In genomic region chr22:37561209-37562048, GRCh38 we compare ENCODE assay signal across 8 cellular contexts. TPM values are rescaled to one million over a fixed set of nuclear protein-coding genes. Genes with fewer than 3 reads are reported as not detected.
A peak's percentile ranks its signal among the peaks of the same experiment; 100 is the strongest.
DNase-seq lines count a peak whose midpoint lies in the region; ATAC-seq, FAIRE-seq and TF ChIP-seq lines count a peak whose summit lies in the region.

No MANE protein-coding gene starts in this region.

- H3K27me3 ChIP-seq in small intestine (ENCODE audit: control insufficient read depth in 2 of 2, insufficient read depth in 2 of 2, low read length in 2 of 2) = no peaks in the 10 kb centered on the region

- peak; percentile 94 for DNase-seq in GM03348 (ENCODE audit: low spot score)
- DNase-seq in NB4 (ENCODE audit: low read depth) = peak; percentile 80
- peak; percentile 93 for DNase-seq in cardiac fibroblast (ENCODE audit: low read depth in 2 of 2)
- DNase-seq in inferior parietal cortex (ENCODE audit: extremely low spot score) = peak; percentile 91
- peak; percentile 90 for DNase-seq in small intestine

- peak overlapping the region; percentile 93 to 96 for H3K27ac ChIP-seq in small intestine (ENCODE audit: low read depth in 1 of 2, low read length in 1 of 2)

- H3K4me1 ChIP-seq in small intestine (ENCODE audit: control insufficient read depth in 2 of 2, insufficient read depth in 1 of 2, low read depth in 1 of 2, low read length in 1 of 2) = peaks cover 10 to 12% of the 10 kb centered on the region in 2 donors

- FAIRE-seq in small intestine (lab: Jason Lieb, UNC) = no peak

- H3K9me3 ChIP-seq in small intestine (ENCODE audit: control insufficient read depth, low read depth) = no peaks in the 10 kb centered on the region

- no peaks in the 10 kb centered on the region for H3K36me3 ChIP-seq in small intestine (ENCODE audit: control insufficient read depth in 2 of 2, insufficient read depth in 2 of 2, low read length in 2 of 2)

- TF ChIP-seq POLR2A in NB4 (IDR thresholded peaks at IDR 0.05; ENCODE audit: extremely low read depth, insufficient read length) = no peak

- TF ChIP-seq CTCF in NB4 (IDR thresholded peaks at IDR 0.05; ENCODE audit: low read depth, low read length) (peak; percentile 63), cardiac fibroblast (IDR thresholded peaks at IDR 0.05; ENCODE audit: low read depth, low read length) (peak; percentile 89)

- H3K4me3 ChIP-seq in NB4 (ENCODE audit: low read depth, low read length) (no peak overlapping the region), cardiac fibroblast (replicated peaks in 1 of 2; ENCODE audit: low read depth in 2 of 2, low read length in 2 of 2) (peak overlapping the region; percentile 79 to 88), small intestine (ENCODE audit: low read depth in 1 of 2, low read length in 2 of 2) (peak overlapping the region; percentile 72 to 90)

- WGBS in small intestine, 3 donors = 1 to 3% (median 1%) methylated on average over 51 to 57 of the region's 57 CpGs

- peak; percentile 60 to 67 for ATAC-seq in activated CD4-positive, CD25-positive, alpha-beta regulatory T cell treated with anti-CD3 and anti-CD28 coated beads, Interleukin-2, amount 50 U/mL, for 24 hours
- no peak for ATAC-seq in HG02973 (IDR thresholded peaks at IDR 0.05; ENCODE audit: unreplicated experiment)
- no peak for ATAC-seq in HG02870 (IDR thresholded peaks at IDR 0.05; ENCODE audit: unreplicated experiment)

RNA-seq across cellular contexts. Expression of gene CDC42EP1, which starts 1.1 kb away (rescaled TPM):
- 10 to 100 TPM; 19.7 to 81.5 (median 29.5) TPM for polyA plus RNA-seq in small intestine

RNA-seq across cellular contexts. Expression of gene LGALS2, which starts 18.5 kb away (rescaled TPM):
- polyA plus RNA-seq in small intestine = 100 to 1,000 TPM; 174 to 256 (median 210) TPM

RNA-seq across cellular contexts. Expression of gene CARD10, which starts 42.2 kb away (rescaled TPM):
- 100 to 1,000 TPM in 2 of 3 donors, 10 to 100 TPM in 1; 48.2 to 129 (median 129) TPM for polyA plus RNA-seq in small intestine

RNA-seq across cellular contexts. Expression of gene GGA1, which starts 47.2 kb away (rescaled TPM):
- 10 to 100 TPM; 44.4 to 73.2 (median 67.5) TPM for polyA plus RNA-seq in small intestine

Comparison
In these comparisons a context has a peak if more than half of its experiments do, and no peak if none do; other contexts are left out.
1. ATAC-seq: peak in activated CD4-positive, CD25-positive, alpha-beta regulatory T cell treated with anti-CD3 and anti-CD28 coated beads, Interleukin-2, amount 50 U/mL, for 24 hours (2 of 2); none in HG02973 (single experiment) and HG02870 (single experiment).
2. Peak in every context shown above with its lines, with median percentiles within 50 percentile points of each other: DNase-seq.